In genomic region chr2:200102971-200103370, GRCh38 we compare ENCODE assay signal across 34 cellular contexts.
"Had no signal": no experiment of that assay in that cellular context is flagged by ENCODE, and none has a peak within 500 bp of the region (broad histone marks: within the 10 kb centered on the region; RNA-seq: fewer than 3 reads in every experiment).

No MANE protein-coding gene starts in this region.

- H3K4me3 ChIP-seq: MG63 had no signal

- H3K4me2 ChIP-seq: KMS-11 had no signal

- H3K36me3 ChIP-seq: MG63 had no signal

- DNase-seq: Karpas-422, Kasumi-1, MG63, MM.1S, MV-4-11, NCI-H1048, NCI-H1092, NCI-H1092 treated with DMSO at 0.1 percent for 48 hours, NCI-H1105, NCI-H1417 treated with DMSO at 0.1 percent for 48 hours, NCI-H1436, NCI-H1436 treated with DMSO at 0.1 percent for 48 hours, NCI-H146, NCI-H1694, NCI-H1694 treated with DMSO at 0.1 percent for 48 hours, NCI-H187, NCI-H187 treated with DMSO at 0.1 percent for 48 hours, NCI-H1930, NCI-H2029, NCI-H2029 treated with DMSO at 0.1 percent for 48 hours, NCI-H2081, NCI-H2081 treated with DMSO at 0.1 percent for 48 hours, NCI-H2107, NCI-H2171, NCI-H2171 treated with DMSO at 0.1 percent for 48 hours, NCI-H2227 treated with DMSO at 0.1 percent for 48 hours, NCI-H226, NCI-H345, NCI-H446, NCI-H446 treated with DMSO at 0.1 percent for 48 hours, NCI-H510A, NCI-H510A treated with DMSO at 0.1 percent for 48 hours, NCI-H524 had no signal

- H3K9ac ChIP-seq: KMS-11 had no signal

- H3K9me3 ChIP-seq: MG63 had no signal

- H3K27ac ChIP-seq: KMS-11 had no signal

- H3K27me3 ChIP-seq: MG63 had no signal
